Comparison of ENCODE assay signal across 2 cellular contexts in genomic region chr14:23181946-23182345, GRCh38.
A peak's percentile ranks its signal among the peaks of the same experiment; 100 is the strongest.
TF ChIP-seq lines count a peak whose summit lies in the region.

No MANE protein-coding gene starts in this region.

TF ChIP-seq in GM23338, 12 proteins besides CTCF, POLR2A, EP300 and RAD21:
- TF ChIP-seq ETS1 (IDR thresholded peaks at IDR 0.05): no peak
- TF ChIP-seq ZNF462 (CRISPR knock-in tag; IDR thresholded peaks at IDR 0.05): no peak
- TF ChIP-seq CREB1 (CRISPR knock-in tag; IDR thresholded peaks at IDR 0.05; ENCODE audit: low read depth): no peak
- no peak for TF ChIP-seq JUNB (IDR thresholded peaks at IDR 0.05; ENCODE audit: unreplicated experiment)
TF ChIP-seq in GM23338: peak in this region for 0.

TF ChIP-seq in K562, 482 proteins besides CTCF, POLR2A, EP300 and RAD21:
- TF ChIP-seq, protein P1, sequence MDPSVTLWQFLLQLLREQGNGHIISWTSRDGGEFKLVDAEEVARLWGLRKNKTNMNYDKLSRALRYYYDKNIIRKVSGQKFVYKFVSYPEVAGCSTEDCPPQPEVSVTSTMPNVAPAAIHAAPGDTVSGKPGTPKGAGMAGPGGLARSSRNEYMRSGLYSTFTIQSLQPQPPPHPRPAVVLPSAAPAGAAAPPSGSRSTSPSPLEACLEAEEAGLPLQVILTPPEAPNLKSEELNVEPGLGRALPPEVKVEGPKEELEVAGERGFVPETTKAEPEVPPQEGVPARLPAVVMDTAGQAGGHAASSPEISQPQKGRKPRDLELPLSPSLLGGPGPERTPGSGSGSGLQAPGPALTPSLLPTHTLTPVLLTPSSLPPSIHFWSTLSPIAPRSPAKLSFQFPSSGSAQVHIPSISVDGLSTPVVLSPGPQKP (CRISPR knock-in tag; IDR thresholded peaks at IDR 0.05): no peak
- TF ChIP-seq ADNP (tag; IDR thresholded peaks at IDR 0.05) (0 out of 2 replicates have a peak, but pooled peaks have one; percentile 31), KDM1A (IDR thresholded peaks at IDR 0.05) (0 out of 4 replicates have a peak, but pooled peaks of 1 of the 2 experiments have one; percentile 52), BMI1 (IDR thresholded peaks at IDR 0.05; ENCODE audit: low read length) (no peak), XRCC4 (IDR thresholded peaks at IDR 0.05; ENCODE audit: extremely low read depth, insufficient read depth, insufficient read length) (no peak), THRAP3 (IDR thresholded peaks at IDR 0.05; ENCODE audit: borderline replicate concordance) (no peak), BCOR (IDR thresholded peaks at IDR 0.05) (peak; percentile 49; the same call in 1 of the 2 replicates), RBM25 (IDR thresholded peaks at IDR 0.05; ENCODE audit: low read depth, low read length, severe bottlenecking) (peak; percentile 51)
- TF ChIP-seq, protein P2, sequence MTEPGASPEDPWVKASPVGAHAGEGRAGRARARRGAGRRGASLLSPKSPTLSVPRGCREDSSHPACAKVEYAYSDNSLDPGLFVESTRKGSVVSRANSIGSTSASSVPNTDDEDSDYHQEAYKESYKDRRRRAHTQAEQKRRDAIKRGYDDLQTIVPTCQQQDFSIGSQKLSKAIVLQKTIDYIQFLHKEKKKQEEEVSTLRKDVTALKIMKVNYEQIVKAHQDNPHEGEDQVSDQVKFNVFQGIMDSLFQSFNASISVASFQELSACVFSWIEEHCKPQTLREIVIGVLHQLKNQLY (CRISPR knock-in tag; conservative IDR thresholded peaks at IDR 0.05): no peak
